ENCODE assay signal across 10 cellular contexts in genomic region chr2:205076405-205076804, GRCh38.
"Had no signal": no experiment of that assay in that cellular context is flagged by ENCODE, and none has a peak within 500 bp of the region (broad histone marks: within the 10 kb centered on the region; RNA-seq: fewer than 3 reads in every experiment).

No MANE protein-coding gene starts in this region.

- H3K9me3 Mint-ChIP-seq: natural killer cell had no signal

- H3K27ac Mint-ChIP-seq: natural killer cell had no signal

- H3K9me3 ChIP-seq: heart right ventricle, psoas muscle, SK-N-SH, testis had no signal

- DNase-seq: heart right ventricle; natural killer cell; psoas muscle; Right ventricle myocardium superior; SK-N-SH; stimulated activated CD4-positive, alpha-beta T cell treated with anti-CD3 and anti-CD28 coated beads, Interleukin-2, amount 100 ng/mL, for 24 hours; stimulated activated naive CD4-positive, alpha-beta T cell treated with Interleukin-2 at 50 U/mL for 16 hours; testis had no signal

- H3K4me3 ChIP-seq: cardiac muscle cell, heart right ventricle, psoas muscle, testis had no signal

- H3K4me1 Mint-ChIP-seq: natural killer cell had no signal

- H3K36me3 ChIP-seq: cardiac muscle cell, heart right ventricle had no signal

- H3K36me3 Mint-ChIP-seq: natural killer cell had no signal

- H3K27ac ChIP-seq: cardiac muscle cell, heart right ventricle, psoas muscle, testis had no signal

- H3K27me3 ChIP-seq: cardiac muscle cell, heart right ventricle, testis had no signal

- H3K4me3 Mint-ChIP-seq: natural killer cell had no signal

- ATAC-seq: heart right ventricle, natural killer cell, psoas muscle, sciatic nerve had no signal

- H3K9ac ChIP-seq: SK-N-SH had no signal

- H3K4me1 ChIP-seq: heart right ventricle, psoas muscle, testis had no signal
